8 cellular contexts compared by ENCODE assay signal in the genomic region with DNA sequence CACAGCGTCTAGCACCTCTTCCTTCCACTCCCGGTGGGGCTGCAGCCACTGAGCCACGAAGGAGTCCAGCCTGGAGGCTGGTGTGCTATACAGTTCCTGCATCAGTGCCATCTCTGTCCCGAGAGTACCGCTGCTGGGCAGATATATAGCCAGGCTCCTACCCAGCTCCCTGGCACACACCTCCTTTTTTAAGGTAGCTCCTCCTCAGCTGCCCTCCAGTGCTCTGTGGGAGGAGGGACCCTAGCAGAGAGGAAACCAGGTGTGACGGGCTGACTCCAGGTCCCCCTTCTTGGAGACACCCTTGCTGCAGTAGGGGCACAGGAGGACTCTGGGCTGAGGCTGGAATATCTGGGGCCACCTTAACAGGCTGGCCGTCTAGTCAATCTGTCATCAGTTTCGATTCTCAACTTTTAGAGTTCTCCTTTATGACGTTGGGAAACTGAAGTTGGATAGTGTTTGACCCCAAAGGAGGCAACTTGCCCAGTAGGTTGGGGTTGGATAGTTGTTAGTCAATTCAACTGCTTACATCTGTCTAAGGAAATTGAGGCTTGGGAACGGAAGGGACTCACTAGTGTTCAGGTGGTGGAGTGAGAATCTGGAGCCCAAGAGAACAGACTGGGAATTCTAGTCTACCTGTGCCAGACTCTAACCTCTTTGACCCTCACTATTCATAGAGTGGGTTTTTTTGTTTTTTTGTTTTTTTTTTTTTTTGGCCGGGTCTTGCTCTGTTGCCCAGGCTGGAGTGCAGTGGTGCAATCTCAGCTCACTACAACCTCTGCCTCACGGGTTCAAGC.
DNase-seq lines count a peak whose midpoint lies in the region; ATAC-seq and TF ChIP-seq lines count a peak whose summit lies in the region.

TSS of gene OASL (minus strand) at position 386 of the 794 bp plus-strand sequence. CDS start at position 111, 275 bp downstream.

- TF ChIP-seq CTCF in RWPE1 (conservative IDR thresholded peaks at IDR 0.05; ENCODE audit: low read depth) = no peak

- CTCF ChIA-PET in RWPE1 (lab: Yijun Ruan, JAX) = interaction anchor here (0.6 kb wide), 3 partner anchors 57 to 309 kb away, joined by 3 to 4 read pairs (median 3); no protein-coding TSS in a partner anchor

- H3K4me1 ChIP-seq in adipocyte (ENCODE audit: control insufficient read depth, insufficient read depth, low read length) = peaks cover 30% of the 10 kb centered on the region

- H3K27me3 ChIP-seq in adipocyte (replicated peaks; ENCODE audit: control insufficient read depth, insufficient read depth, low read length) = peaks cover 4% of the 10 kb centered on the region

- H3K36me3 ChIP-seq in adipocyte (ENCODE audit: control insufficient read depth, insufficient read depth, low read length, severe bottlenecking) = no peaks in the 10 kb centered on the region

- peak within 1 kb of the TSS; percentile 69 for H3K27ac ChIP-seq in RWPE1

- no peaks in the 10 kb centered on the region for H3K9me3 ChIP-seq in adipocyte (ENCODE audit: control insufficient read depth, low read length)

- peak within 1 kb of the TSS; percentile 68 for H3K9ac ChIP-seq in adipocyte (ENCODE audit: low read length)

- ATAC-seq in GM18498 (IDR thresholded peaks at IDR 0.05; ENCODE audit: unreplicated experiment) = peak; percentile 87
- ATAC-seq in HG02840 (IDR thresholded peaks at IDR 0.05; ENCODE audit: low FRiP score, unreplicated experiment) = peak; percentile 73

- DNase-seq in RWPE1 (ENCODE audit: low spot score) (peak; percentile 70), adipocyte (ENCODE audit: low read depth) (no peak), kidney tubule cell (ENCODE audit: low spot score) (peak; percentile 55), NCI-H2196 treated with DMSO at 0.1 percent for 48 hours (lab: John Stamatoyannopoulos, UW; ENCODE audit: unreplicated experiment) (no peak), retina (no peak)
- peak; percentile 29 to 55 for DNase-seq in stimulated activated CD8-positive, alpha-beta memory T cell treated with anti-CD3 and anti-CD28 coated beads, Interleukin-7, amount 100 ng/mL, for 48 hours (ENCODE audit: extremely low read depth in 1 of 2, low read depth in 1 of 2)

- POLR2A ChIA-PET in RWPE1 (lab: Yijun Ruan, JAX; ENCODE audit: low non-redundant PET) = interaction anchor here (1.0 kb wide), 1 partner anchor 10 kb away, joined by 3 read pairs; no protein-coding TSS in a partner anchor

- peak within 1 kb of the TSS; percentile 86 for H3K4me3 ChIP-seq in adipocyte (ENCODE audit: low read length)

Comparison
In these comparisons a context has a peak if more than half of its experiments do, and no peak if none do; other contexts are left out.
1. DNase-seq: peak in RWPE1 (single experiment), kidney tubule cell (single experiment) and stimulated activated CD8-positive, alpha-beta memory T cell treated with anti-CD3 and anti-CD28 coated beads, Interleukin-7, amount 100 ng/mL, for 48 hours (2 of 2); none in adipocyte (single experiment), NCI-H2196 treated with DMSO at 0.1 percent for 48 hours (single experiment) and retina (single experiment).